Comparison of ENCODE assay signal across 1 cellular context in the genomic region with DNA sequence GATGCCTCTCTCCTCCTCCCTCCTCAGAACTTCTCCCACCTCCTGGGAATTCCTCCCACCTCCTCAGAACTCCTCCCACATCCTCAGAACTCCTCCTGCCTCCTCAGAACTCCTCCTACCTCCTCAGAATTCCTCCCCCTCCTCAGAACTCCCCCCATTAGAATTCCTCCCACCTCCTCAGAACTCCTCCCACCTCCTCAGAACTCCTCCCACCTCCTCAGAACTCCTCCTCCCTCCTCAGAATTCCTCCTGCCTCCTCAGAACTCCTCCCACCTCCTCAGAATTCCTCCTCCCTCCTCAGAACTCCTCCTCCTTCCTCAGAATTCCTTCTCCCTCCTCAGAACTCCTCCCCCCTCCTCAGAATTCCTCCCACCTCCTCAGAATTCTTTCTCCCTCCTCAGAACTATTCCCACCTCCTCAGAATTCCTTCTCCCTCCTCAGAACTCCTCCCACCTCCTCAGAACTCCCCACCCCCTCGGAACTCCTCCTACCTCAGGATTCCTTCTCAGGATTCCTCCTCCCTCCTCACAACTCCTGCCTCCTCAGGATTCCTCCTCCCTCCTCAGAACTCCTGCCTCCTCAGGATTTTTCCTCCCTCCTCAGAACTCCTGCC.
TF ChIP-seq lines count a peak whose summit lies in the region.

No MANE protein-coding gene starts in this region.

TF ChIP-seq in H1, 55 proteins besides CTCF, POLR2A, EP300 and RAD21 (continued from another document):
- peak; percentile 51; the same call in 1 of the 2 replicates for TF ChIP-seq ATF2 (IDR thresholded peaks at IDR 0.05; ENCODE audit: low read length)
TF ChIP-seq in H1: peak in this region for 4.
